ENCODE assay signal across 16 cellular contexts in the genomic region with DNA sequence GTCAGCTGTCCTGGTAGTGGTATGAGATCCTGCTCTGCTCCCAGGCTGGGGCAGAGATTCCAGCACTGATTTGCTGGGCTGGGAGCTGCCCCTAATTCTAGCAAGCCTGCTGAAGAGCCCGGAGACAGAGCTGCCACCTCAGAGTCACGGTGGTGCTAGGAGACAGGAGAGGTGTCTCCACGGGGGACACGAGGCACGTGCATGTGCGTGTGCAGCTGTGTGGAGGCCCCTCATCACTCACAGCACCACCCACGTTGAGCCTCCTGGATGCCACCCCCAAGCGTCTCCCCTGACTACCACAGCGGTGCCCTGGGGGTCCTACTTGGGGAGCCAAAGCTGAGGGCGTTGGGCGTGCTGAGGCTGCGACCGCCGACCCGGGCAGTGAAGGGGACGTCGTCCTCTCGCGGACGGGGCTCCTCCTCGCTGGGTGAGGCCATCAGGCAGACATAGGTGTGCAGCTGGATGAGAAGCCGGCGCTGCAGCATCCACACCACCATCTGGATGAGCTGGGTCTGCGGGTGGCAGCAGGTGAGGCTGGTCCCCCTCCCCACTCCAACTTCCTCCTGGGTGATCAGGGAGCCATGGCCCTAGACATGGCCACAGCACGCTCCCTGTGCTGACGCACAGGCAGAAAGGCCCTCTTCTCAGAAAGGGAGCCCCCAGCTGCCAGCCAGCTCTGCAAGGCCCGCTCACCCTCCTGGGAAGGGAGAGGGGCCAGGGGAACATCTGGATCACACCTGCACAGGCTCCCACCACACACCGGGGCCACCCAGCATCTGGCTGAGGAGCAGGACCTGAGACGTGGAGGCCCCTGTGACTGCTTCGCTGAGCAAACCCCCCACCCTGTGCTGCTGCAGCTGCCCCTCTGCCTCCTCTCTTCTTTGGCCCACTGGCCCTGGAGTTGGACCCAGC. TPM values are rescaled to one million over a fixed set of nuclear protein-coding genes. Genes with fewer than 3 reads are reported as not detected.
DNase-seq lines count a peak whose midpoint lies in the region; ATAC-seq and TF ChIP-seq lines count a peak whose summit lies in the region.
"Had no signal": no experiment of that assay in that cellular context is flagged by ENCODE, and none has a peak within 500 bp of the region (broad histone marks: within the 10 kb centered on the region; RNA-seq: fewer than 3 reads in every experiment).

No MANE protein-coding gene starts in this region.

- DNase-seq in left ventricle myocardium superior (peak; percentile 36), left cardiac atrium (no peak), caudate nucleus (lab: John Stamatoyannopoulos, UW) (peak in 6 of 61 donors; percentile 30 to 50 (median 40)), tibial nerve (ENCODE audit: low spot score in 2 of 2) (no peak)
- DNase-seq: CD8-positive, alpha-beta memory T cell; DMS79; HCEC 1CT; MV-4-11; NCI-H1417 treated with DMSO at 0.1 percent for 48 hours; NCI-H1930; NCI-H446; PC-3 had no signal

- H3K27me3 ChIP-seq in tibial nerve: no peaks in the 10 kb centered on the region
- H3K27me3 ChIP-seq: SJSA1 had no signal

- ATAC-seq in left ventricle myocardium superior: no peak
- ATAC-seq in left cardiac atrium: no peak
- no peak for ATAC-seq in GM21526 (IDR thresholded peaks at IDR 0.05; ENCODE audit: low FRiP score, unreplicated experiment)
- no peak for ATAC-seq in HG03135 (IDR thresholded peaks at IDR 0.05; ENCODE audit: unreplicated experiment)
- ATAC-seq: PC-3 had no signal

- TF ChIP-seq CTCF in tibial nerve (IDR thresholded peaks at IDR 0.05): no peak

- H3K9me3 ChIP-seq in tibial nerve: no peaks in the 10 kb centered on the region
- H3K9me3 ChIP-seq: SJSA1 had no signal

- TF ChIP-seq EP300 in tibial nerve (IDR thresholded peaks at IDR 0.05): no peak

- intact Hi-C loops in left ventricle myocardium superior (cut with micrococcal nuclease): no loop called here
- intact Hi-C loops in left cardiac atrium (cut with DNase I): no loop called here

- WGBS in tibial nerve, 2 donors: 84 to 87% methylated on average over 8 to 27 of the region's 30 CpGs

- peaks cover 0 to 75% (median 26%) of the 10 kb centered on the region in 4 donors for H3K4me1 ChIP-seq in tibial nerve

- H3K36me3 ChIP-seq in tibial nerve: peaks cover 0 to 73% (median 22%) of the 10 kb centered on the region in 3 donors

- H3K27ac ChIP-seq in caudate nucleus (ENCODE audit: low read depth, low read length): peak overlapping the region; percentile 58
- H3K27ac ChIP-seq in tibial nerve: peak overlapping the region in 3 of 4 donors; percentile 59 to 73 (median 73)
- H3K27ac ChIP-seq: HL-60, SJSA1 had no signal

- H3K4me3 ChIP-seq in tibial nerve: no peak overlapping the region
- H3K4me3 ChIP-seq: SJSA1 had no signal

- no peak for TF ChIP-seq POLR2A in tibial nerve (IDR thresholded peaks at IDR 0.05)

RNA-seq across cellular contexts. Expression of gene MPG, which starts 11.6 kb away (rescaled TPM):
- 31.2 TPM for total RNA-seq in left ventricle myocardium superior
- 10 to 100 TPM; 29.9 to 40.2 TPM for total RNA-seq in left cardiac atrium
- total RNA-seq in tibial nerve: 100 to 1,000 TPM in 2 of 4 donors, 10 to 100 TPM in 2; 74.3 to 190 (median 115) TPM

RNA-seq across cellular contexts. Expression of gene RHBDF1, which starts 17.2 kb away (rescaled TPM):
- total RNA-seq in left ventricle myocardium superior (20.0 TPM), left cardiac atrium (10 to 100 TPM; 15.5 to 22.1 TPM), tibial nerve (100 to 1,000 TPM in 3 of 4 donors, 10 to 100 TPM in 1; 92.7 to 157 (median 137) TPM)

RNA-seq across cellular contexts. Expression of gene SNRNP25, which starts 36.0 kb away (rescaled TPM):
- 72.8 TPM for total RNA-seq in left ventricle myocardium superior
- 10 to 100 TPM; 54.7 to 56.9 TPM for total RNA-seq in left cardiac atrium
- 10 to 100 TPM in 3 of 4 donors, 1 to 10 TPM in 1; 9.3 to 21.6 (median 15.7) TPM for total RNA-seq in tibial nerve

RNA-seq across cellular contexts. Expression of gene POLR3K, which starts 36.2 kb away (rescaled TPM):
- 12.9 TPM for total RNA-seq in left ventricle myocardium superior
- 10 to 100 TPM; 11.4 to 11.7 TPM for total RNA-seq in left cardiac atrium
- total RNA-seq in tibial nerve: 1 to 10 TPM in 3 of 4 donors, under 1 TPM in 1; 0.66 to 8.6 (median 3.1) TPM

RNA-seq across cellular contexts. Expression of gene NPRL3, which starts 48.8 kb away (rescaled TPM):
- total RNA-seq in left ventricle myocardium superior: 21.7 TPM
- total RNA-seq in left cardiac atrium: 10 to 100 TPM; 18.3 to 18.7 TPM
- total RNA-seq in tibial nerve: 10 to 100 TPM; 32.1 to 40.8 (median 36.7) TPM
